Comparison of ENCODE assay signal across 26 cellular contexts in the genomic region with DNA sequence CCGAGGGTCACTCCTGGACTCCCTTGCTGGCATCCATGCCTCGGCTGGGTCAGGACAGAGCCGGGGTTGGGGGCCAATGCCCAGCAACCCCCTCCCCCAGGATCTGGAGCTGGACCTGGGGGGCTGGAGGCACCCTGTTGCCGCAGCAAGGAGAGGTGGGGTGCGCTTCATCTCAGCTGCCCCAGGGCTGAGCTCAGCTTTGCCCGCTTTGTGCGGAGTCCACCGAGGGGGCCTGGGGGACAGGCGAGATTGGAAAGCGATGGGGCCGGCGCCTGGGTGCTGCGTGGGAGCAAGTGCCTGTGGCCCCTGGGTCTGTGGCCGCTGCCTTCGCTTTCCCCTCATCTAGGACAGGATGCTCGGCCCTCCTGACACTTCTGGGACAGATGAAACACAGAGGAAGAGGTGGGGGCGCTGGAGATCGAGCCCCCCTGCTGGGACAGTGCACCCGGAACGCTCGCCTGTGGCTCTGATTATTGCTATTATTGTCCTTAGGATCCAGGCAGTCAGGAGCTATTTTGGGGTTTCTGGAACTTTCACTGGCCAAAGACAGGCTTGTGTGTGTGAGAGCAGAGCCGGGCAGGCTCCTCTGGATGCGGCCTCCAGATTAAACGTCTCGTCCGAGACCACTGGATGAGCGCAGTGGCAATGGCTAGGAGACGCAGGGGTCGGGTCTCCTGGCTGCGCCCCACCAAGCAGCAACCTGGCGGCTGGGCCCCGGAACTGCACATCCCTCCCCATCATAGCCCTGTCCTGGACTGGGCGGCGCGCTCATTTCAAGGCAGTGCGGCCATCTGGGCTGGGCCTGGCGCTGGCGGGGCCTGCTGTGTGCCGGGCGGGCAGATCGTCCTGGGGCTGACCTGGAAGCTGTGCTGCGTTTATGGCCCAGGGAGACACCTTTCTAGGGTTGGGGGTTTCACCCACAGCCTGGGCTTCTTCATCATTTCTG. TPM values are rescaled to one million over a fixed set of nuclear protein-coding genes. Genes with fewer than 3 reads are reported as not detected.
"Had no signal": no experiment of that assay in that cellular context is flagged by ENCODE, and none has a peak within 500 bp of the region (broad histone marks: within the 10 kb centered on the region; RNA-seq: fewer than 3 reads in every experiment).

No MANE protein-coding gene starts in this region.

- H3K36me3 Mint-ChIP-seq: activated naive CD4-positive, alpha-beta T cell treated with anti-CD3 and anti-CD28 coated beads, Interleukin-2, amount 10 ng/mL, durations not matched to agents 7 days and 5 days; naive thymus-derived CD8-positive, alpha-beta T cell had no signal

- H3K79me2 ChIP-seq: parathyroid adenoma had no signal

- H3K4me3 ChIP-seq: colonic mucosa, esophagus squamous epithelium, lower lobe of right lung, psoas muscle, spleen, upper lobe of right lung had no signal

- H3K27ac Mint-ChIP-seq: activated CD4-positive, alpha-beta memory T cell treated with anti-CD3 and anti-CD28 coated beads, Interleukin-2, amount 10 ng/mL, durations not matched to agents 7 days and 5 days; activated CD4-positive, alpha-beta T cell treated with anti-CD3 and anti-CD28 coated beads, Interleukin-2, amount 10 ng/mL, durations not matched to agents 7 days and 5 days; activated naive CD4-positive, alpha-beta T cell treated with anti-CD3 and anti-CD28 coated beads, Interleukin-2, amount 10 ng/mL, durations not matched to agents 7 days and 5 days; activated T-cell treated with anti-CD3 and anti-CD28 coated beads, Interleukin-2, amount 50 U/mL, for 24 hours; naive thymus-derived CD8-positive, alpha-beta T cell had no signal

- H3K4me1 ChIP-seq: colonic mucosa, esophagus squamous epithelium, parathyroid adenoma, psoas muscle, spleen had no signal

- H3K27me3 ChIP-seq: colonic mucosa had no signal

- H3K9ac ChIP-seq: parathyroid adenoma had no signal

- H3K9me3 Mint-ChIP-seq: activated CD4-positive, alpha-beta memory T cell treated with anti-CD3 and anti-CD28 coated beads, Interleukin-2, amount 10 ng/mL, durations not matched to agents 7 days and 5 days; activated CD4-positive, alpha-beta T cell treated with anti-CD3 and anti-CD28 coated beads, Interleukin-2, amount 10 ng/mL, durations not matched to agents 7 days and 5 days; activated naive CD4-positive, alpha-beta T cell treated with anti-CD3 and anti-CD28 coated beads, Interleukin-2, amount 10 ng/mL, durations not matched to agents 7 days and 5 days; activated T-cell treated with anti-CD3 and anti-CD28 coated beads, Interleukin-2, amount 50 U/mL, for 24 hours; naive thymus-derived CD8-positive, alpha-beta T cell; neural crest cell had no signal

- H3K4me3 Mint-ChIP-seq: activated CD4-positive, alpha-beta memory T cell treated with anti-CD3 and anti-CD28 coated beads, Interleukin-2, amount 10 ng/mL, durations not matched to agents 7 days and 5 days; activated CD4-positive, alpha-beta T cell treated with anti-CD3 and anti-CD28 coated beads, Interleukin-2, amount 10 ng/mL, durations not matched to agents 7 days and 5 days; activated naive CD4-positive, alpha-beta T cell treated with anti-CD3 and anti-CD28 coated beads, Interleukin-2, amount 10 ng/mL, durations not matched to agents 7 days and 5 days; activated T-cell treated with anti-CD3 and anti-CD28 coated beads, Interleukin-2, amount 50 U/mL, for 24 hours; naive thymus-derived CD8-positive, alpha-beta T cell; neural crest cell had no signal

- ATAC-seq: lower lobe of right lung; naive thymus-derived CD8-positive, alpha-beta T cell; psoas muscle; stimulated activated naive CD8-positive, alpha-beta T cell treated with anti-CD3 and anti-CD28 coated beads, Interleukin-15, Interleukin-2, amounts not matched to agents 100 U/mL and 50 U/mL, for 24 hours; upper lobe of right lung had no signal

- H3K36me3 ChIP-seq: colonic mucosa, esophagus squamous epithelium, lower lobe of right lung, spleen, upper lobe of right lung had no signal

- H3K4me1 Mint-ChIP-seq: activated CD4-positive, alpha-beta memory T cell treated with anti-CD3 and anti-CD28 coated beads, Interleukin-2, amount 10 ng/mL, durations not matched to agents 7 days and 5 days; activated CD4-positive, alpha-beta T cell treated with anti-CD3 and anti-CD28 coated beads, Interleukin-2, amount 10 ng/mL, durations not matched to agents 7 days and 5 days had no signal

- H3K27ac ChIP-seq: colonic mucosa, esophagus squamous epithelium, lower lobe of right lung, parathyroid adenoma, psoas muscle, spleen, upper lobe of right lung had no signal

- H3K9me3 ChIP-seq: colonic mucosa, esophagus squamous epithelium, lower lobe of right lung, psoas muscle, spleen, upper lobe of right lung had no signal

- DNase-seq: activated CD4-positive, alpha-beta memory T cell treated with anti-CD3 and anti-CD28 coated beads, Interleukin-2, amount 10 ng/mL, durations not matched to agents 7 days and 5 days; activated CD4-positive, alpha-beta T cell treated with anti-CD3 and anti-CD28 coated beads for 1 hour; activated CD4-positive, alpha-beta T cell treated with anti-CD3 and anti-CD28 coated beads, Interleukin-2, amount 10 ng/mL, durations not matched to agents 7 days and 5 days; activated CD8-positive, alpha-beta memory T cell treated with anti-CD3 and anti-CD28 coated beads, Interleukin-2, amount 50 U/mL, for 48 hours; activated gamma-delta T cell; activated naive CD4-positive, alpha-beta T cell treated with anti-CD3 and anti-CD28 coated beads, Interleukin-2, amount 10 ng/mL, durations not matched to agents 7 days and 5 days; activated T-cell treated with anti-CD3 and anti-CD28 coated beads, Interleukin-2, amount 50 U/mL, for 24 hours; amniotic stem cell; cerebellar nuclear complex; colonic mucosa; esophagus squamous epithelium; foreskin melanocyte; glutamatergic neuron; hippocampal formation; lower lobe of right lung; mesenchymal stem cell; naive thymus-derived CD8-positive, alpha-beta T cell; occipital lobe; psoas muscle; right cardiac atrium; spleen; stimulated activated naive CD8-positive, alpha-beta T cell treated with anti-CD3 and anti-CD28 coated beads, Interleukin-15, Interleukin-2, amounts not matched to agents 100 U/mL and 50 U/mL, for 24 hours; T-helper 2 cell; upper lobe of right lung had no signal

- H2AFZ ChIP-seq: parathyroid adenoma had no signal

RNA-seq across cellular contexts. Expression of a gene that starts 13.8 kb away (rescaled TPM):
- total RNA-seq: naive thymus-derived CD8-positive, alpha-beta T cell had no signal
- polyA plus RNA-seq: naive thymus-derived CD8-positive, alpha-beta T cell had no signal
